ENCODE assay signal across 31 cellular contexts in genomic region chr10:29322918-29323317, GRCh38. TPM values are rescaled to one million over a fixed set of nuclear protein-coding genes. Genes with fewer than 3 reads are reported as not detected.
DNase-seq lines count a peak whose midpoint lies in the region; ATAC-seq and TF ChIP-seq lines count a peak whose summit lies in the region.
"Had no signal": no experiment of that assay in that cellular context is flagged by ENCODE, and none has a peak within 500 bp of the region (broad histone marks: within the 10 kb centered on the region; RNA-seq: fewer than 3 reads in every experiment).

No MANE protein-coding gene starts in this region.

- no peak overlapping the region for H3K4me2 ChIP-seq in smooth muscle cell

- H3K27me3 ChIP-seq in heart left ventricle (peaks cover 0 to 4% (median 0%) of the 10 kb centered on the region in 9 donors), smooth muscle cell (ENCODE audit: low read depth) (no peaks in the 10 kb centered on the region)
- H3K27me3 ChIP-seq: body of pancreas, MG63 had no signal

- no peak overlapping the region for H3K4me3 ChIP-seq in heart left ventricle
- H3K4me3 ChIP-seq in smooth muscle cell: no peak overlapping the region
- H3K4me3 ChIP-seq: body of pancreas, MG63 had no signal

- no peaks in the 10 kb centered on the region for H3K27me3 Mint-ChIP-seq in mesothelial cell of epicardium (ENCODE audit: low read depth)
- peaks cover 12% of the 10 kb centered on the region for H3K27me3 Mint-ChIP-seq in activated CD8-positive, alpha-beta T cell treated with anti-CD3 and anti-CD28 coated beads for 36 hours

- peaks cover 51% of the 10 kb centered on the region for H3K4me1 Mint-ChIP-seq in mesothelial cell of epicardium
- H3K4me1 Mint-ChIP-seq in activated CD8-positive, alpha-beta T cell treated with anti-CD3 and anti-CD28 coated beads for 36 hours (ENCODE audit: low read depth): peaks cover 6% of the 10 kb centered on the region

- H3K9me3 Mint-ChIP-seq in mesothelial cell of epicardium: no peaks in the 10 kb centered on the region
- no peaks in the 10 kb centered on the region for H3K9me3 Mint-ChIP-seq in activated CD8-positive, alpha-beta T cell treated with anti-CD3 and anti-CD28 coated beads for 36 hours
- H3K9me3 Mint-ChIP-seq: type B pancreatic cell had no signal

- H3K9me3 ChIP-seq in heart left ventricle: no peaks in the 10 kb centered on the region
- H3K9me3 ChIP-seq in smooth muscle cell (replicated peaks; ENCODE audit: low read depth): no peaks in the 10 kb centered on the region
- H3K9me3 ChIP-seq: body of pancreas, neutrophil had no signal

- H3F3A ChIP-seq in smooth muscle cell (ENCODE audit: low read depth): peaks cover 10% of the 10 kb centered on the region

- POLR2A ChIA-PET in activated CD8-positive, alpha-beta T cell treated with anti-CD3 and anti-CD28 coated beads for 36 hours (lab: Charles Lee): no interaction called here

- intact Hi-C loops in heart left ventricle (cut with DNase I): no loop called here
- intact Hi-C loops in activated CD8-positive, alpha-beta T cell treated with anti-CD3 and anti-CD28 coated beads for 36 hours (cut with micrococcal nuclease): no loop called here

- TF ChIP-seq CTCF in heart left ventricle (IDR thresholded peaks at IDR 0.05): no peak
- TF ChIP-seq CTCF in mesothelial cell of epicardium (IDR thresholded peaks at IDR 0.05; ENCODE audit: unreplicated experiment): no peak
- no peak for TF ChIP-seq CTCF in smooth muscle cell (IDR thresholded peaks at IDR 0.05; ENCODE audit: borderline replicate concordance, insufficient read depth, poor library complexity, severe bottlenecking)
- TF ChIP-seq CTCF in activated CD8-positive, alpha-beta T cell treated with anti-CD3 and anti-CD28 coated beads for 36 hours (IDR thresholded peaks at IDR 0.05): no peak

- H4K20me1 ChIP-seq in smooth muscle cell (ENCODE audit: low read depth): no peaks in the 10 kb centered on the region

- CTCF ChIA-PET in activated CD8-positive, alpha-beta T cell treated with anti-CD3 and anti-CD28 coated beads for 36 hours (lab: Charles Lee): no interaction called here

- H2AFZ ChIP-seq in smooth muscle cell (ENCODE audit: low read depth): peak overlapping the region; percentile 75

- no peaks in the 10 kb centered on the region for H3K36me3 Mint-ChIP-seq in mesothelial cell of epicardium
- no peaks in the 10 kb centered on the region for H3K36me3 Mint-ChIP-seq in activated CD8-positive, alpha-beta T cell treated with anti-CD3 and anti-CD28 coated beads for 36 hours (ENCODE audit: low read depth)
- H3K36me3 Mint-ChIP-seq: type B pancreatic cell had no signal

- WGBS in heart left ventricle, 4 donors: 30 to 51% (median 45%) methylated on average over 5 of the region's 5 CpGs
- WGBS in smooth muscle cell (ENCODE audit: low lambda C conversion rate): 66% methylated on average over 5 of the region's 5 CpGs

- H3K27ac ChIP-seq in heart left ventricle (peak overlapping the region; percentile 40 to 91 (median 75)), smooth muscle cell (ENCODE audit: low read depth) (no peak overlapping the region)
- H3K27ac ChIP-seq: body of pancreas, neutrophil had no signal

- no peak overlapping the region for H3K4me3 Mint-ChIP-seq in mesothelial cell of epicardium
- H3K4me3 Mint-ChIP-seq in activated CD8-positive, alpha-beta T cell treated with anti-CD3 and anti-CD28 coated beads for 36 hours: no peak overlapping the region
- H3K4me3 Mint-ChIP-seq: type B pancreatic cell had no signal

- DNase-seq in heart left ventricle (peak in 4 of 5 donors; percentile 32 to 53 (median 41)), mesothelial cell of epicardium (ENCODE audit: low spot score in 2 of 2, unreplicated experiment in 2 of 2) (no peak), smooth muscle cell (lab: John Stamatoyannopoulos, UW; ENCODE audit: unreplicated experiment) (no peak), NCI-H1105 (lab: John Stamatoyannopoulos, UW) (no peak)
- no peak for DNase-seq in activated CD8-positive, alpha-beta T cell treated with anti-CD3 and anti-CD28 coated beads for 36 hours
- DNase-seq: activated CD4-positive, alpha-beta T cell treated with anti-CD3 and anti-CD28 coated beads for 4 hours; activated naive CD4-positive, alpha-beta T cell treated with Interleukin-2 at 50 U/mL for 16 hours; activated T-cell treated with anti-CD3 and anti-CD28 coated beads, Interleukin-2, amount 50 U/mL, for 48 hours; body of pancreas; C1 segment of cervical spinal cord; COR-L47; GF-D8; kidney; MG63; NCI-H1417; NCI-H2081; NCI-H226; NCI-H774; RPMI8226; stimulated activated CD4-positive, alpha-beta T cell treated with anti-CD3 and anti-CD28 coated beads, Interleukin-4, amount 100 ng/mL, for 1 hour; substantia nigra; T-helper 2 cell had no signal

- ATAC-seq in SK-N-SH treated with all-trans-retinoic acid at 6 μM for 48 hours (peak; percentile 75), heart left ventricle (peak; percentile 75 to 84 (median 80)), GM18858 (IDR thresholded peaks at IDR 0.05; ENCODE audit: unreplicated experiment) (no peak)
- no peak for ATAC-seq in activated CD8-positive, alpha-beta T cell treated with anti-CD3 and anti-CD28 coated beads for 36 hours
- ATAC-seq: body of pancreas, HCT116 had no signal

- no peak for TF ChIP-seq POLR2A in heart left ventricle (IDR thresholded peaks at IDR 0.05)

- H3K9ac ChIP-seq in smooth muscle cell (ENCODE audit: low read depth): no peak overlapping the region

- no peaks in the 10 kb centered on the region for H3K79me2 ChIP-seq in smooth muscle cell (ENCODE audit: low read depth)

- no peaks in the 10 kb centered on the region for H3K36me3 ChIP-seq in heart left ventricle
- H3K36me3 ChIP-seq in smooth muscle cell (ENCODE audit: low read depth): no peaks in the 10 kb centered on the region
- H3K36me3 ChIP-seq: MG63, neutrophil had no signal

- H3K4me1 ChIP-seq in heart left ventricle (peaks cover 0 to 34% (median 15%) of the 10 kb centered on the region in 12 donors), smooth muscle cell (ENCODE audit: low read depth) (peaks cover 6% of the 10 kb centered on the region)

- H3K27ac Mint-ChIP-seq in mesothelial cell of epicardium: peak overlapping the region; percentile 79
- no peak overlapping the region for H3K27ac Mint-ChIP-seq in activated CD8-positive, alpha-beta T cell treated with anti-CD3 and anti-CD28 coated beads for 36 hours
- H3K27ac Mint-ChIP-seq: type B pancreatic cell had no signal

TF ChIP-seq in SK-N-SH treated with all-trans-retinoic acid at 6 μM for 48 hours, 23 proteins besides CTCF, POLR2A, EP300 and RAD21 (continues in another document):
- TF ChIP-seq CSRNP3 (CRISPR knock-in tag; IDR thresholded peaks at IDR 0.05) (0 out of 2 replicates have a peak, but pooled peaks have one; percentile 27), CREB5 (CRISPR knock-in tag; IDR thresholded peaks at IDR 0.05; ENCODE audit: low read depth) (0 out of 2 replicates have a peak, but pooled peaks have one; percentile 17), ZNF8 (CRISPR knock-in tag; IDR thresholded peaks at IDR 0.05) (no peak), TSHZ2 (CRISPR knock-in tag; IDR thresholded peaks at IDR 0.05) (no peak)

RNA-seq across cellular contexts. Expression of gene LYZL1, which starts 34.0 kb away (rescaled TPM):
- not detected for total RNA-seq in heart left ventricle
- not detected for polyA plus RNA-seq in heart left ventricle
- total RNA-seq in mesothelial cell of epicardium: not detected in 3 replicates
- total RNA-seq in smooth muscle cell: not detected in 2 replicates
- polyA plus RNA-seq in smooth muscle cell: not detected in 2 replicates
- not detected for total RNA-seq in activated CD8-positive, alpha-beta T cell treated with anti-CD3 and anti-CD28 coated beads for 36 hours
- total RNA-seq: body of pancreas, kidney, myocyte, pulmonary artery endothelial cell had no signal
- polyA plus RNA-seq: adipose tissue, AG04450 had no signal

Comparison
In these comparisons a context has a peak if more than half of its experiments do, and no peak if none do; other contexts are left out.
1. ATAC-seq: peak in SK-N-SH treated with all-trans-retinoic acid at 6 μM for 48 hours (single experiment) and heart left ventricle (4 of 4); none in activated CD8-positive, alpha-beta T cell treated with anti-CD3 and anti-CD28 coated beads for 36 hours (single experiment) and GM18858 (single experiment).
2. DNase-seq: peak in heart left ventricle (4 of 5); none in mesothelial cell of epicardium (0 of 2), smooth muscle cell (single experiment), activated CD8-positive, alpha-beta T cell treated with anti-CD3 and anti-CD28 coated beads for 36 hours (single experiment) and NCI-H1105 (single experiment).